In the genomic region with DNA sequence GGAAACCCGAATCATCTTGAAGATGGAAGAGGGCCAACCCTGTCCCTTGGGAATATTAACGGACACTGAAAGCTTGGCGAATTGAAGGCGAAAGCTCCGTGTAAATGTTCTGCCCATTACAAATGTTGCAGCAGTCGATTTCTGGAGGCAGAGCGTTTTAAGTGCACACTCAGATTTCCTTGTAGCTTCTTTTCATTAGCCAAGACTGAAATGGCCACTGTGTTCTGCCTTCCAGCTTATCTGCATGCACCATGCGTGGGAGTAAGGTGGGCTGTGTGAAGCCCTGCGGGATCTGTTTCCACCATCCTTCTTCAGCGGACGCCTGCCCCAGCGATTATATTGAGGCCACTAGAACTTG, we compare ENCODE assay signal across 8 cellular contexts. TPM values are rescaled to one million over a fixed set of nuclear protein-coding genes. Genes with fewer than 3 reads are reported as not detected.
DNase-seq lines count a peak whose midpoint lies in the region; ATAC-seq and TF ChIP-seq lines count a peak whose summit lies in the region.

No MANE protein-coding gene starts in this region.

- no peak for TF ChIP-seq CTCF in Calu3 (IDR thresholded peaks at IDR 0.05; ENCODE audit: unreplicated experiment)
- no peak for TF ChIP-seq CTCF in LNCaP clone FGC (IDR thresholded peaks at IDR 0.05; ENCODE audit: control insufficient read depth, extremely low read depth, insufficient read depth)
- TF ChIP-seq CTCF in MCF 10A (IDR thresholded peaks at IDR 0.05; ENCODE audit: unreplicated experiment) = no peak
- no peak for TF ChIP-seq CTCF in osteocyte (IDR thresholded peaks at IDR 0.05)

- H3K4me1 Mint-ChIP-seq in Calu3 (ENCODE audit: low read depth, unreplicated experiment) (peaks cover 30% of the 10 kb centered on the region), MCF 10A (ENCODE audit: insufficient read depth, unreplicated experiment) (peaks cover 7% of the 10 kb centered on the region), osteocyte (ENCODE audit: unreplicated experiment) (peaks cover 19% of the 10 kb centered on the region)

- H3K27ac Mint-ChIP-seq in Calu3 (ENCODE audit: unreplicated experiment) = peak overlapping the region; percentile 89
- peak overlapping the region; percentile 98 for H3K27ac Mint-ChIP-seq in MCF 10A (ENCODE audit: low read depth, unreplicated experiment)
- no peak overlapping the region for H3K27ac Mint-ChIP-seq in osteocyte (ENCODE audit: unreplicated experiment)

- H3K36me3 Mint-ChIP-seq in Calu3 (ENCODE audit: insufficient read depth, unreplicated experiment) = peaks cover 19% of the 10 kb centered on the region
- H3K36me3 Mint-ChIP-seq in MCF 10A (ENCODE audit: insufficient read depth, unreplicated experiment) = no peaks in the 10 kb centered on the region
- no peaks in the 10 kb centered on the region for H3K36me3 Mint-ChIP-seq in osteocyte (ENCODE audit: unreplicated experiment)

- CTCF ChIA-PET in Calu3 (lab: Charles Lee) (no interaction called here), MCF 10A (lab: Yijun Ruan, JAX) (no interaction called here)

- no peaks in the 10 kb centered on the region for H3K9me3 Mint-ChIP-seq in Calu3 (ENCODE audit: low read depth, unreplicated experiment)
- H3K9me3 Mint-ChIP-seq in MCF 10A (ENCODE audit: unreplicated experiment) = no peaks in the 10 kb centered on the region
- H3K9me3 Mint-ChIP-seq in osteocyte (ENCODE audit: unreplicated experiment) = no peaks in the 10 kb centered on the region

- H3K27me3 Mint-ChIP-seq in Calu3 (ENCODE audit: unreplicated experiment) (no peaks in the 10 kb centered on the region), MCF 10A (ENCODE audit: insufficient read depth, unreplicated experiment) (no peaks in the 10 kb centered on the region), osteocyte (ENCODE audit: unreplicated experiment) (no peaks in the 10 kb centered on the region)

- POLR2A ChIA-PET in MCF 10A (lab: Yijun Ruan, JAX) = interaction anchor here (0.6 to 2.3 kb wide), 3 partner anchors 14 to 54 kb away, joined by 3 to 20 read pairs (median 3); no protein-coding TSS in a partner anchor

- H3K4me3 ChIP-seq in LNCaP clone FGC (ENCODE audit: low read depth, low read length) = peak overlapping the region; percentile 85

- BruUV-seq in Calu3 (replicated peaks; lab: Mats Ljungman, UMichigan) = no TSS peak
- no TSS peak for BruUV-seq in MCF 10A (replicated peaks; lab: Mats Ljungman, UMichigan)

- intact Hi-C loops in Calu3 (cut with micrococcal nuclease; ENCODE audit: unreplicated experiment) (no loop called here), MCF 10A (cut with micrococcal nuclease) (no loop called here)

- no peak for ATAC-seq in GM19452 (IDR thresholded peaks at IDR 0.05; ENCODE audit: unreplicated experiment)
- ATAC-seq in GM21367 (IDR thresholded peaks at IDR 0.05; ENCODE audit: unreplicated experiment) = no peak
- no peak for ATAC-seq in GM21447 (IDR thresholded peaks at IDR 0.05; ENCODE audit: unreplicated experiment)

- DNase-seq in Calu3 (no peak), LNCaP clone FGC (ENCODE audit: low read depth) (no peak), MCF 10A (ENCODE audit: unreplicated experiment) (no peak), osteocyte (ENCODE audit: extremely low spot score, unreplicated experiment) (no peak), putamen (ENCODE audit: low spot score) (no peak)

- H3K4me3 Mint-ChIP-seq in Calu3 (ENCODE audit: low read depth, unreplicated experiment) (peak overlapping the region; percentile 82), MCF 10A (ENCODE audit: unreplicated experiment) (peak overlapping the region; percentile 98), osteocyte (ENCODE audit: unreplicated experiment) (peak overlapping the region; percentile 93)

RNA-seq across cellular contexts. Expression of a gene that starts 1.3 kb away (rescaled TPM):
- 21.0 and 23.2 TPM in 2 replicates for total RNA-seq in Calu3 (2022)
- 38.2 and 45.1 TPM in 2 replicates for total RNA-seq in MCF 10A (2022)
- 28.4 and 29.4 TPM in 2 replicates for total RNA-seq in osteocyte

RNA-seq across cellular contexts. Expression of a gene that starts 52.5 kb away (rescaled TPM):
- total RNA-seq in Calu3 (2022) (116 and 120 TPM in 2 replicates), MCF 10A (2022) (28.1 and 49.4 TPM in 2 replicates), osteocyte (28.0 and 31.5 TPM in 2 replicates)
